In the genomic region with DNA sequence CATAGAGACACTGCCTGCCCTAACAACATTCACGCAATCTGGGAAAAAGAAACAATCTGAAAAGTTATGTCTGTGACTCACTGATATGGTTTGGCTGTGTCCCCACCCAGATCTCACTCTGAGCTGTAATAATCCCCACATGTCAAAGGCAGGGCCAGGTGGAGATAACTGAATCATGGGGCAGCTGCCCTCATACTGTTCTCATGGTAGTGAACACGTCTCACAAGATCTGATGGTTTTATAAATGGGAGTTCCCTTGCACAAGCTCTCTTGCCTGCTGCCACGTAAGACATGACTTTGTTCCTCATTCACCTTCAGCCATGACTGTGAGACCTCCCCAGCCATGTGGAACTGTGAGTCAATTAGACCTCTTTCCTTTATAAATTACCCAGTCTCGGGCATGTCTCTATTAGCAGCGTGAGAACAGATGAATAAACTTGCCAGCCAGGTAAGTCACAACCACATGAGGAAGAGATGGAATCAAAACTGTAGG, we compare ENCODE assay signal across 10 cellular contexts.
DNase-seq lines count a peak whose midpoint lies in the region; ATAC-seq and TF ChIP-seq lines count a peak whose summit lies in the region.
"Had no signal": no experiment of that assay in that cellular context is flagged by ENCODE, and none has a peak within 500 bp of the region (broad histone marks: within the 10 kb centered on the region; RNA-seq: fewer than 3 reads in every experiment).

No MANE protein-coding gene starts in this region.

- no peaks in the 10 kb centered on the region for H3K27me3 ChIP-seq in ovary
- H3K27me3 ChIP-seq: BE2C had no signal

- peak overlapping the region; percentile 57 to 67 for H3K27ac Mint-ChIP-seq in effector memory CD8-positive, alpha-beta T cell
- peak overlapping the region; percentile 63 for H3K27ac Mint-ChIP-seq in stimulated activated naive B cell treated with anti-CD40 and anti-IgM and Interleukin-4, amounts not matched to agents 10 μg/mL and 1 μg/mL and 100 μg/mL, for 72 hours

- no peak overlapping the region for H3K4me3 Mint-ChIP-seq in effector memory CD8-positive, alpha-beta T cell
- H3K4me3 Mint-ChIP-seq in stimulated activated naive B cell treated with anti-CD40 and anti-IgM and Interleukin-4, amounts not matched to agents 10 μg/mL and 1 μg/mL and 100 μg/mL, for 72 hours, result no peak overlapping the region

- no peaks in the 10 kb centered on the region for H3K36me3 ChIP-seq in ovary
- H3K36me3 ChIP-seq: BE2C had no signal

- ATAC-seq in effector memory CD8-positive, alpha-beta T cell (replicated peaks), result no peak
- peak; percentile 58 to 88 for ATAC-seq in stimulated activated naive B cell treated with anti-CD40 and anti-IgM and Interleukin-4, amounts not matched to agents 10 μg/mL and 1 μg/mL and 100 μg/mL, for 72 hours (replicated peaks)

- no peaks in the 10 kb centered on the region for H3K9me3 ChIP-seq in ovary
- H3K9me3 ChIP-seq: BE2C had no signal

- peaks cover 3% of the 10 kb centered on the region for H3K4me1 ChIP-seq in ovary (ENCODE audit: insufficient read depth)

- H3K4me3 ChIP-seq in ovary, result no peak overlapping the region

- TF ChIP-seq POLR2A in ovary (IDR thresholded peaks at IDR 0.05), result no peak

- H3K9me3 Mint-ChIP-seq in effector memory CD8-positive, alpha-beta T cell, result peaks cover 3 to 7% of the 10 kb centered on the region in 2 donors
- peaks cover 2 to 4% of the 10 kb centered on the region in 2 donors for H3K9me3 Mint-ChIP-seq in stimulated activated naive B cell treated with anti-CD40 and anti-IgM and Interleukin-4, amounts not matched to agents 10 μg/mL and 1 μg/mL and 100 μg/mL, for 72 hours

- WGBS in ovary, 3 donors, result 62 to 69% (median 64%) methylated on average over 5 of the region's 5 CpGs

- intact Hi-C loops in ovary (cut with DNase I), result no loop called here

- DNase-seq in activated T-cell treated with anti-CD3 and anti-CD28 coated beads for 48 hours (ENCODE audit: low read depth) (peak; percentile 40), activated T-cell treated with anti-CD3 and anti-CD28 coated beads for 4 hours (no peak), HUDEP-2 (lab: John Stamatoyannopoulos, UW; ENCODE audit: unreplicated experiment in 76 of 76) (peak in 70 of 76 experiments; percentile 2 to 76 (median 44)), ovary (no peak), SW480 (ENCODE audit: low spot score) (no peak), NCI-H69 (lab: John Stamatoyannopoulos, UW) (no peak)
- DNase-seq in effector memory CD8-positive, alpha-beta T cell, result no peak
- DNase-seq in stimulated activated naive B cell treated with anti-CD40 and anti-IgM and Interleukin-4, amounts not matched to agents 10 μg/mL and 1 μg/mL and 100 μg/mL, for 72 hours, result peak; percentile 43
- DNase-seq: BE2C, NCI-H2029 had no signal

- H3K27me3 Mint-ChIP-seq in effector memory CD8-positive, alpha-beta T cell, result no peaks in the 10 kb centered on the region
- H3K27me3 Mint-ChIP-seq in stimulated activated naive B cell treated with anti-CD40 and anti-IgM and Interleukin-4, amounts not matched to agents 10 μg/mL and 1 μg/mL and 100 μg/mL, for 72 hours, result no peaks in the 10 kb centered on the region

- TF ChIP-seq EP300 in ovary (IDR thresholded peaks at IDR 0.05), result no peak

- H3K4me1 Mint-ChIP-seq in effector memory CD8-positive, alpha-beta T cell (ENCODE audit: low read depth in 2 of 2), result peaks cover 34 to 40% of the 10 kb centered on the region in 2 donors
- H3K4me1 Mint-ChIP-seq in stimulated activated naive B cell treated with anti-CD40 and anti-IgM and Interleukin-4, amounts not matched to agents 10 μg/mL and 1 μg/mL and 100 μg/mL, for 72 hours, result peaks cover 16 to 26% of the 10 kb centered on the region in 2 donors

- TF ChIP-seq CTCF in ovary (IDR thresholded peaks at IDR 0.05), result no peak

- H3K36me3 Mint-ChIP-seq in effector memory CD8-positive, alpha-beta T cell (ENCODE audit: insufficient read depth), result peaks cover 4% of the 10 kb centered on the region
- H3K36me3 Mint-ChIP-seq in stimulated activated naive B cell treated with anti-CD40 and anti-IgM and Interleukin-4, amounts not matched to agents 10 μg/mL and 1 μg/mL and 100 μg/mL, for 72 hours, result peaks cover 21 to 52% of the 10 kb centered on the region in 2 donors

- no peak overlapping the region for H3K27ac ChIP-seq in ovary

Comparison
In these comparisons a context has a peak if more than half of its experiments do, and no peak if none do; other contexts are left out.
1. DNase-seq: peak in activated T-cell treated with anti-CD3 and anti-CD28 coated beads for 48 hours (single experiment), HUDEP-2 (70 of 76) and stimulated activated naive B cell treated with anti-CD40 and anti-IgM and Interleukin-4, amounts not matched to agents 10 μg/mL and 1 μg/mL and 100 μg/mL, for 72 hours (single experiment); none in activated T-cell treated with anti-CD3 and anti-CD28 coated beads for 4 hours (single experiment), effector memory CD8-positive, alpha-beta T cell (0 of 3), ovary (0 of 5), SW480 (single experiment) and NCI-H69 (single experiment).